8 cellular contexts compared by ENCODE assay signal in genomic region chr13:82688400-82688999, GRCh38.
DNase-seq lines count a peak whose midpoint lies in the region; ATAC-seq and TF ChIP-seq lines count a peak whose summit lies in the region.

No MANE protein-coding gene starts in this region.

- peak overlapping the region; percentile 71 for H3K4me3 Mint-ChIP-seq in MCF 10A (ENCODE audit: unreplicated experiment)

- H3K27me3 ChIP-seq in spleen (replicated peaks in 1 of 7) = no peaks in the 10 kb centered on the region

- POLR2A ChIA-PET in MCF 10A (lab: Yijun Ruan, JAX) = interaction anchor here (0.9 to 1.3 kb wide), 4 partner anchors 10 to 188 kb away, joined by 3 to 4 read pairs (median 4); no protein-coding TSS in a partner anchor

- H3K9me3 ChIP-seq in spleen = peaks cover 0 to 5% (median under 1%) of the 10 kb centered on the region in 8 donors

- no peaks in the 10 kb centered on the region for H3K27me3 Mint-ChIP-seq in MCF 10A (ENCODE audit: insufficient read depth, unreplicated experiment)

- DNase-seq in AG10803 (ENCODE audit: low read depth) (no peak), MCF 10A (ENCODE audit: unreplicated experiment) (peak; percentile 47), spleen (no peak), GM19238 (ENCODE audit: insufficient read length, low spot score) (no peak), NCI-H1694 treated with DMSO at 0.1 percent for 48 hours (lab: John Stamatoyannopoulos, UW) (no peak)
- no peak for DNase-seq in stimulated activated CD4-positive, alpha-beta T cell treated with anti-CD3 and anti-CD28 coated beads, Interleukin-2, amount 100 ng/mL, for 48 hours

- no peak for TF ChIP-seq POLR2A in spleen (IDR thresholded peaks at IDR 0.05)

- H3K4me1 Mint-ChIP-seq in MCF 10A (ENCODE audit: insufficient read depth, unreplicated experiment) = peaks cover 8% of the 10 kb centered on the region

- H3K9me3 Mint-ChIP-seq in MCF 10A (ENCODE audit: unreplicated experiment) = peaks cover 3% of the 10 kb centered on the region

- no TSS peak for BruUV-seq in MCF 10A (replicated peaks; lab: Mats Ljungman, UMichigan)

- no peaks in the 10 kb centered on the region for H3K36me3 Mint-ChIP-seq in MCF 10A (ENCODE audit: insufficient read depth, unreplicated experiment)

- H3K36me3 ChIP-seq in spleen = no peaks in the 10 kb centered on the region

- H3K27ac Mint-ChIP-seq in MCF 10A (ENCODE audit: low read depth, unreplicated experiment) = peak overlapping the region; percentile 43

- H3K27ac ChIP-seq in spleen = peak overlapping the region in 5 of 8 donors; percentile 12 to 53 (median 34)

- ATAC-seq in GM19452 (IDR thresholded peaks at IDR 0.05; ENCODE audit: unreplicated experiment) (peak; percentile 83), HG03571 (IDR thresholded peaks at IDR 0.05; ENCODE audit: unreplicated experiment) (peak; percentile 59)

- intact Hi-C loops in MCF 10A (cut with micrococcal nuclease) (no loop called here), spleen (cut with DNase I; ENCODE audit: low total_unique reads) (no loop called here)

- H3K4me3 ChIP-seq in AG10803 (ENCODE audit: low read length) (peak overlapping the region; percentile 25), spleen (peak overlapping the region in 6 of 8 donors; percentile 4 to 56 (median 21))

- H3K4me1 ChIP-seq in spleen = peaks cover 0 to 13% (median 2%) of the 10 kb centered on the region in 6 donors

- CTCF ChIA-PET in MCF 10A (lab: Yijun Ruan, JAX) = no interaction called here

- TF ChIP-seq CTCF in AG10803 (conservative IDR thresholded peaks at IDR 0.05; ENCODE audit: low read length) (no peak), MCF 10A (IDR thresholded peaks at IDR 0.05; ENCODE audit: unreplicated experiment) (no peak), spleen (IDR thresholded peaks at IDR 0.05 in 8 of 11, conservative IDR thresholded peaks at IDR 0.05 in 3 of 11) (no peak)

- 12 to 24% (median 18%) methylated on average over 2 of the region's 2 CpGs for WGBS in spleen, 5 donors
